Comparison of ENCODE assay signal across 9 cellular contexts in genomic region chr19:48489608-48490216, GRCh38. TPM values are rescaled to one million over a fixed set of nuclear protein-coding genes. Genes with fewer than 3 reads are reported as not detected.
DNase-seq lines count a peak whose midpoint lies in the region; FAIRE-seq and TF ChIP-seq lines count a peak whose summit lies in the region.
"Had no signal": no experiment of that assay in that cellular context is flagged by ENCODE, and none has a peak within 500 bp of the region (broad histone marks: within the 10 kb centered on the region; RNA-seq: fewer than 3 reads in every experiment).

No MANE protein-coding gene starts in this region.

- no peak overlapping the region for H3K4me3 ChIP-seq in SK-N-SH (ENCODE audit: low read depth in 2 of 2, low read length in 1 of 2)
- no peak overlapping the region for H3K4me3 ChIP-seq in left ventricle myocardium inferior
- no peak overlapping the region for H3K4me3 ChIP-seq in small intestine (ENCODE audit: low read depth in 1 of 2, low read length in 2 of 2)

- TF ChIP-seq RAD21 in SK-N-SH (IDR thresholded peaks at IDR 0.05; ENCODE audit: low read length) = peak; percentile 68

- peak; percentile 85 for DNase-seq in DMS 273 (lab: John Stamatoyannopoulos, UW; ENCODE audit: unreplicated experiment)
- no peak for DNase-seq in DMS 273 treated with DMSO at 0.1 percent for 48 hours (lab: John Stamatoyannopoulos, UW)
- DNase-seq in LoVo (ENCODE audit: low spot score) = peak; percentile 74
- DNase-seq in SK-N-SH = peak; percentile 88
- peak; percentile 83 for DNase-seq in activated naive CD4-positive, alpha-beta T cell treated with anti-CD3 and anti-CD28 coated beads, Interleukin-2, amount 50 U/mL, for 16 hours
- DNase-seq in left ventricle myocardium inferior = peak; percentile 73
- DNase-seq in small intestine = peak; percentile 79
- DNase-seq in middle frontal gyrus (ENCODE audit: extremely low spot score, low spot score) = no peak

- H2AFZ ChIP-seq in SK-N-SH (ENCODE audit: low read depth) = no peak overlapping the region

- H4K20me1 ChIP-seq in SK-N-SH (ENCODE audit: insufficient read depth) = no peaks in the 10 kb centered on the region

- no peaks in the 10 kb centered on the region for H3K9me3 ChIP-seq in SK-N-SH
- no peaks in the 10 kb centered on the region for H3K9me3 ChIP-seq in left ventricle myocardium inferior (replicated peaks)
- H3K9me3 ChIP-seq in small intestine (ENCODE audit: control insufficient read depth, low read depth) = no peaks in the 10 kb centered on the region

- no peak for FAIRE-seq in small intestine (lab: Jason Lieb, UNC)
- FAIRE-seq: A204.1 had no signal

- TF ChIP-seq EP300 in SK-N-SH (IDR thresholded peaks at IDR 0.05; ENCODE audit: borderline replicate concordance in 1 of 2, low read depth in 1 of 2, low read length in 1 of 2) = no peak

- WGBS in SK-N-SH (ENCODE audit: low lambda C conversion rate) = 34% methylated on average over 18 of the region's 19 CpGs
- 19 to 23% (median 22%) methylated on average over 19 of the region's 19 CpGs for WGBS in small intestine, 3 donors

- no peak overlapping the region for H3K4me2 ChIP-seq in SK-N-SH

- H3K36me3 ChIP-seq in SK-N-SH (replicated peaks in 1 of 2; ENCODE audit: control insufficient read depth in 1 of 2, insufficient read depth in 2 of 2, low read length in 1 of 2) (no peaks in the 10 kb centered on the region), left ventricle myocardium inferior (no peaks in the 10 kb centered on the region), small intestine (ENCODE audit: control insufficient read depth in 2 of 2, insufficient read depth in 2 of 2, low read length in 2 of 2) (no peaks in the 10 kb centered on the region)

- H3F3A ChIP-seq in SK-N-SH (replicated peaks; ENCODE audit: insufficient read depth) = peaks cover 25% of the 10 kb centered on the region

- intact Hi-C loops in left ventricle myocardium inferior (cut with micrococcal nuclease) = loop anchor here (5.0 kb wide), 1 partner anchor 93 kb away; no protein-coding TSS in a partner anchor

- no peak overlapping the region for H3K9ac ChIP-seq in SK-N-SH

- CTCF ChIA-PET in SK-N-SH (lab: Yijun Ruan, JAX) = interaction anchor here (0.5 to 15.9 kb wide), 46 partner anchors 9 to 244 kb away, joined by 3 to 230 read pairs (median 4); partner anchors contain the start of genes GRIN2D, GRWD1 and KDELR1

- POLR2A ChIA-PET in SK-N-SH (lab: Yijun Ruan, JAX) = interaction anchor here (1.8 kb wide), 1 partner anchor 10 kb away, joined by 6 read pairs; no protein-coding TSS in a partner anchor

- peak; percentile 87 for TF ChIP-seq CTCF in SK-N-SH (IDR thresholded peaks at IDR 0.05)
- peak; percentile 98 for TF ChIP-seq CTCF in left ventricle myocardium inferior (IDR thresholded peaks at IDR 0.05; ENCODE audit: borderline replicate concordance)

- H3K79me2 ChIP-seq in SK-N-SH (ENCODE audit: insufficient read depth) = peaks cover 7% of the 10 kb centered on the region; the same call in 1 of the 2 replicates

- no peaks in the 10 kb centered on the region for H3K9me2 ChIP-seq in SK-N-SH

- H3K27me3 ChIP-seq in SK-N-SH (ENCODE audit: insufficient read depth) = no peaks in the 10 kb centered on the region
- H3K27me3 ChIP-seq in left ventricle myocardium inferior (ENCODE audit: low read depth) = peaks cover 6% of the 10 kb centered on the region
- no peaks in the 10 kb centered on the region for H3K27me3 ChIP-seq in small intestine (ENCODE audit: control insufficient read depth in 2 of 2, insufficient read depth in 2 of 2, low read length in 2 of 2)

- H3K4me1 ChIP-seq in SK-N-SH (ENCODE audit: control insufficient read depth in 1 of 2, insufficient read depth in 2 of 2, low read depth in 1 of 2, low read length in 1 of 2) (peaks cover 10 to 22% of the 10 kb centered on the region in 2 experiments; a peak in 3 of 4 replicates), left ventricle myocardium inferior (peaks cover 39% of the 10 kb centered on the region), small intestine (ENCODE audit: control insufficient read depth in 2 of 2, insufficient read depth in 1 of 2, low read depth in 1 of 2, low read length in 1 of 2) (peaks cover 0 to 11% of the 10 kb centered on the region in 2 donors)

- H3K27ac ChIP-seq in SK-N-SH (ENCODE audit: low read depth in 2 of 2, low read length in 1 of 2) (no peak overlapping the region), left ventricle myocardium inferior (replicated peaks) (no peak overlapping the region), small intestine (ENCODE audit: low read depth in 1 of 2, low read length in 1 of 2) (no peak overlapping the region)

TF ChIP-seq in SK-N-SH, 30 proteins besides CTCF, POLR2A, EP300 and RAD21:
- TF ChIP-seq EZH2phosphoT487 (IDR thresholded peaks at IDR 0.05; ENCODE audit: borderline replicate concordance, low read depth) = no peak
- TF ChIP-seq CHD2 (IDR thresholded peaks at IDR 0.05; ENCODE audit: low read length, partially characterized antibody) = peak; percentile 20
- peak; percentile 12; the same call in 1 of the 2 replicates for TF ChIP-seq NRF1 (IDR thresholded peaks at IDR 0.05; ENCODE audit: low read depth, low read length)
- TF ChIP-seq USF2 (IDR thresholded peaks at IDR 0.05; ENCODE audit: borderline replicate concordance, low read depth, low read length) = no peak
- peak; percentile 80 for TF ChIP-seq SMC3 (IDR thresholded peaks at IDR 0.05; ENCODE audit: low read depth, low read length)
- TF ChIP-seq IRF3 (IDR thresholded peaks at IDR 0.05; ENCODE audit: low read depth, low read length) = no peak
- peak; percentile 63; the same call in 1 of the 2 replicates for TF ChIP-seq RCOR1 (IDR thresholded peaks at IDR 0.05; ENCODE audit: low read length)

RNA-seq across cellular contexts. Expression of gene CYTH2, which starts 20.5 kb away (rescaled TPM):
- polyA plus RNA-seq in SK-N-SH (2012; rRNA removed) (69.5 and 77.6 TPM in 2 replicates), small intestine (10 to 100 TPM; 44.3 to 55.1 (median 54.6) TPM)
- 42.6 and 43.6 TPM in 2 replicates for polyA plus RNA-seq in SK-N-SH (2012; cell fraction: cytosol; rRNA removed)
- polyA plus RNA-seq in SK-N-SH (2012; cell fraction: nucleus; rRNA removed) = 308 and 364 TPM in 2 replicates
- 32.1 TPM for total RNA-seq in left ventricle myocardium inferior

RNA-seq across cellular contexts. Expression of gene LMTK3, which starts 21.9 kb away (rescaled TPM):
- polyA plus RNA-seq in SK-N-SH (2012; rRNA removed) (2.0 and 3.2 TPM in 2 replicates), small intestine (1 to 10 TPM; 3.6 to 7.3 (median 6.9) TPM)
- polyA plus RNA-seq in SK-N-SH (2012; cell fraction: cytosol; rRNA removed) = 1.0 and 2.3 TPM in 2 replicates
- polyA plus RNA-seq in SK-N-SH (2012; cell fraction: nucleus; rRNA removed) = 10.9 and 13.2 TPM in 2 replicates
- total RNA-seq in left ventricle myocardium inferior = 1.1 TPM

RNA-seq across cellular contexts. Expression of gene KCNJ14, which starts 34.3 kb away (rescaled TPM):
- polyA plus RNA-seq in SK-N-SH (2012; rRNA removed) = 1.1 and 1.2 TPM in 2 replicates
- 0.54 and 0.93 TPM in 2 replicates for polyA plus RNA-seq in SK-N-SH (2012; cell fraction: cytosol; rRNA removed)
- polyA plus RNA-seq in SK-N-SH (2012; cell fraction: nucleus; rRNA removed) = 6.1 and 7.2 TPM in 2 replicates
- 0.27 TPM for total RNA-seq in left ventricle myocardium inferior
- under 1 TPM; 0.22 to 0.43 (median 0.27) TPM for polyA plus RNA-seq in small intestine

RNA-seq across cellular contexts. Expression of gene GRWD1, which starts 43.9 kb away (rescaled TPM):
- polyA plus RNA-seq in SK-N-SH (2012; rRNA removed) (34.1 and 36.6 TPM in 2 replicates), small intestine (10 to 100 TPM in 1 of 3 donors, 1 to 10 TPM in 2; 5.6 to 18.4 (median 7.3) TPM)
- polyA plus RNA-seq in SK-N-SH (2012; cell fraction: cytosol; rRNA removed) = 23.8 and 30.6 TPM in 2 replicates
- 29.1 and 29.6 TPM in 2 replicates for polyA plus RNA-seq in SK-N-SH (2012; cell fraction: nucleus; rRNA removed)
- 17.0 TPM for total RNA-seq in left ventricle myocardium inferior

Comparison
In these comparisons a context has a peak if more than half of its experiments do, and no peak if none do; other contexts are left out.
1. DNase-seq: peak in DMS 273 (single experiment), LoVo (single experiment), SK-N-SH (single experiment), activated naive CD4-positive, alpha-beta T cell treated with anti-CD3 and anti-CD28 coated beads, Interleukin-2, amount 50 U/mL, for 16 hours (single experiment), left ventricle myocardium inferior (single experiment) and small intestine (single experiment); none in DMS 273 treated with DMSO at 0.1 percent for 48 hours (single experiment) and middle frontal gyrus (single experiment).